18 cellular contexts compared by ENCODE assay signal in genomic region chr7:2958416-2959342, GRCh38.
DNase-seq lines count a peak whose midpoint lies in the region; ATAC-seq and TF ChIP-seq lines count a peak whose summit lies in the region.
"Had no signal": no experiment of that assay in that cellular context is flagged by ENCODE, and none has a peak within 500 bp of the region (broad histone marks: within the 10 kb centered on the region; RNA-seq: fewer than 3 reads in every experiment).

No MANE protein-coding gene starts in this region.

- H3K27ac ChIP-seq in CD4-positive, alpha-beta memory T cell (ENCODE audit: low read depth, low read length) = no peak overlapping the region
- H3K27ac ChIP-seq in Peyer's patch = no peak overlapping the region
- H3K27ac ChIP-seq: C4-2B, esophagus muscularis mucosa, ovary, skin epidermis, stomach had no signal

- no peak for TF ChIP-seq POLR2A in Peyer's patch (IDR thresholded peaks at IDR 0.05)

- peaks cover 37 to 80% (median 60%) of the 10 kb centered on the region in 4 donors for H3K4me1 Mint-ChIP-seq in CD4-positive, alpha-beta memory T cell
- H3K4me1 Mint-ChIP-seq in activated naive CD8-positive, alpha-beta T cell treated with anti-CD3 and anti-CD28 coated beads, Interleukin-2, amount 50 U/mL, for 24 hours = peaks cover 78% of the 10 kb centered on the region

- H3K9me3 ChIP-seq in CD4-positive, alpha-beta memory T cell (ENCODE audit: control insufficient read depth in 1 of 2, low read length in 2 of 2) = no peaks in the 10 kb centered on the region
- H3K9me3 ChIP-seq in Peyer's patch = no peaks in the 10 kb centered on the region
- H3K9me3 ChIP-seq: ovary had no signal

- POLR2A ChIA-PET in CD4-positive, alpha-beta memory T cell (lab: Charles Lee; ENCODE audit: partially characterized antibody) = no interaction called here

- H3K4me3 Mint-ChIP-seq in CD4-positive, alpha-beta memory T cell = peak overlapping the region in 2 of 8 donors; percentile 18 to 25
- no peak overlapping the region for H3K4me3 Mint-ChIP-seq in activated naive CD8-positive, alpha-beta T cell treated with anti-CD3 and anti-CD28 coated beads, Interleukin-2, amount 50 U/mL, for 24 hours

- H3K27me3 ChIP-seq in CD4-positive, alpha-beta memory T cell (ENCODE audit: insufficient read depth, low read length) = no peaks in the 10 kb centered on the region
- H3K27me3 ChIP-seq in Peyer's patch = no peaks in the 10 kb centered on the region
- H3K27me3 ChIP-seq: ovary had no signal

- peaks cover 30% of the 10 kb centered on the region for H3K36me3 ChIP-seq in CD4-positive, alpha-beta memory T cell (ENCODE audit: insufficient read depth, low read length)
- no peaks in the 10 kb centered on the region for H3K36me3 ChIP-seq in Peyer's patch
- H3K36me3 ChIP-seq: esophagus muscularis mucosa, ovary, stomach had no signal

- peaks cover 69% of the 10 kb centered on the region for H3K4me1 ChIP-seq in CD4-positive, alpha-beta memory T cell (ENCODE audit: insufficient read depth, low read length)
- peaks cover 0 to 8% (median 0%) of the 10 kb centered on the region in 4 donors for H3K4me1 ChIP-seq in Peyer's patch
- H3K4me1 ChIP-seq: esophagus muscularis mucosa, stomach had no signal

- H3K36me3 Mint-ChIP-seq in CD4-positive, alpha-beta memory T cell = peaks cover 14 to 55% of the 10 kb centered on the region in 2 donors
- peaks cover 48% of the 10 kb centered on the region for H3K36me3 Mint-ChIP-seq in activated naive CD8-positive, alpha-beta T cell treated with anti-CD3 and anti-CD28 coated beads, Interleukin-2, amount 50 U/mL, for 24 hours (ENCODE audit: low read depth)

- intact Hi-C loops in CD4-positive, alpha-beta memory T cell (cut with micrococcal nuclease) = loop anchor here (10.0 kb wide), 3 partner anchors 66 to 196 kb away; no protein-coding TSS in a partner anchor

- CTCF ChIA-PET in CD4-positive, alpha-beta memory T cell (lab: Charles Lee; ENCODE audit: partially characterized antibody) = no interaction called here

- H3K9me3 Mint-ChIP-seq in CD4-positive, alpha-beta memory T cell = no peaks in the 10 kb centered on the region
- no peaks in the 10 kb centered on the region for H3K9me3 Mint-ChIP-seq in activated naive CD8-positive, alpha-beta T cell treated with anti-CD3 and anti-CD28 coated beads, Interleukin-2, amount 50 U/mL, for 24 hours

- ATAC-seq in activated naive CD8-positive, alpha-beta T cell treated with anti-CD3 and anti-CD28 coated beads, Interleukin-2, amount 50 U/mL, for 24 hours = no peak
- ATAC-seq in omental fat pad (ENCODE audit: low FRiP score) (no peak), HG03045 (IDR thresholded peaks at IDR 0.05; ENCODE audit: unreplicated experiment) (no peak), HG03571 (IDR thresholded peaks at IDR 0.05; ENCODE audit: unreplicated experiment) (no peak), GM19452 (IDR thresholded peaks at IDR 0.05; ENCODE audit: unreplicated experiment) (no peak)

- H3K27me3 Mint-ChIP-seq in CD4-positive, alpha-beta memory T cell = no peaks in the 10 kb centered on the region
- H3K27me3 Mint-ChIP-seq in activated naive CD8-positive, alpha-beta T cell treated with anti-CD3 and anti-CD28 coated beads, Interleukin-2, amount 50 U/mL, for 24 hours = no peaks in the 10 kb centered on the region

- DNase-seq in CD4-positive, alpha-beta memory T cell = no peak
- peak in 2 of 3 donors; percentile 8 to 34 for DNase-seq in Peyer's patch
- DNase-seq in activated naive CD8-positive, alpha-beta T cell treated with anti-CD3 and anti-CD28 coated beads, Interleukin-2, amount 50 U/mL, for 24 hours = no peak
- DNase-seq in omental fat pad (ENCODE audit: low spot score) = peak; percentile 7
- DNase-seq: dermis blood vessel endothelial cell, HCEC 1CT, KG1, kidney, midbrain, NCI-H345, ovary, stomach had no signal

- H3K27ac Mint-ChIP-seq in CD4-positive, alpha-beta memory T cell = peak overlapping the region; percentile 68 to 92 (median 84)
- peak overlapping the region; percentile 90 for H3K27ac Mint-ChIP-seq in activated naive CD8-positive, alpha-beta T cell treated with anti-CD3 and anti-CD28 coated beads, Interleukin-2, amount 50 U/mL, for 24 hours

- no peak overlapping the region for H3K4me3 ChIP-seq in CD4-positive, alpha-beta memory T cell (ENCODE audit: low read length in 2 of 2)
- H3K4me3 ChIP-seq in Peyer's patch = no peak overlapping the region
- H3K4me3 ChIP-seq: esophagus muscularis mucosa, ovary, skin epidermis, stomach had no signal

- TF ChIP-seq CTCF in Peyer's patch (IDR thresholded peaks at IDR 0.05) (no peak), omental fat pad (IDR thresholded peaks at IDR 0.05) (no peak)

Comparison
In these comparisons a context has a peak if more than half of its experiments do, and no peak if none do; other contexts are left out.
1. DNase-seq: peak in Peyer's patch (2 of 3) and omental fat pad (single experiment); none in CD4-positive, alpha-beta memory T cell (0 of 5) and activated naive CD8-positive, alpha-beta T cell treated with anti-CD3 and anti-CD28 coated beads, Interleukin-2, amount 50 U/mL, for 24 hours (single experiment).